Comparison of ENCODE assay signal across 16 cellular contexts in genomic region chr13:77733674-77734073, GRCh38.
"Had no signal": no experiment of that assay in that cellular context is flagged by ENCODE, and none has a peak within 500 bp of the region (broad histone marks: within the 10 kb centered on the region; RNA-seq: fewer than 3 reads in every experiment).

No MANE protein-coding gene starts in this region.

- ATAC-seq: activated T-helper 17 cell treated with anti-CD3 and anti-CD28 coated beads, Interleukin-2, amount 50 U/mL, for 72 hours; body of pancreas; left lung; natural killer cell treated with Interleukin-12 subunit alpha and Interleukin-12 subunit beta and Interleukin-15 and Interleukin-18, amount 100 ng/mL, for 72 hours; right cardiac atrium; stimulated activated memory B cell treated with anti-CD40 and anti-IgM and Interleukin-4, amounts not matched to agents 10 μg/mL and 1 μg/mL and 100 μg/mL, for 72 hours; WTC11 had no signal

- H3K27ac ChIP-seq: body of pancreas, esophagus squamous epithelium, left lung had no signal

- H3K36me3 ChIP-seq: esophagus squamous epithelium, left lung had no signal

- FAIRE-seq: endometrium had no signal

- H3K4me3 ChIP-seq: body of pancreas, esophagus squamous epithelium, left lung had no signal

- DNase-seq: activated CD4-positive, alpha-beta T cell treated with anti-CD3 and anti-CD28 coated beads, Interleukin-2, amount 10 ng/mL, durations not matched to agents 24 days and 14 days; activated naive CD4-positive, alpha-beta T cell treated with anti-CD3 and anti-CD28 coated beads, Interleukin-2, amount 10 ng/mL, durations not matched to agents 7 days and 5 days; body of pancreas; central memory CD4-positive, alpha-beta T cell; esophagus squamous epithelium; foreskin fibroblast; left lung; nucleus accumbens; right cardiac atrium; stimulated activated CD4-positive, alpha-beta T cell treated with anti-CD3 and anti-CD28 coated beads, Interleukin-1b, Interleukin-23, amount 100 ng/mL, for 48 hours; trophoblast cell had no signal

- H3K4me1 ChIP-seq: body of pancreas, esophagus squamous epithelium had no signal

- H3K9me3 ChIP-seq: body of pancreas, esophagus squamous epithelium, left lung had no signal

- H3K27me3 ChIP-seq: body of pancreas, esophagus squamous epithelium, left lung had no signal
